In genomic region chr12:62604856-62605255, GRCh38 we compare ENCODE assay signal across 8 cellular contexts.
DNase-seq lines count a peak whose midpoint lies in the region; ATAC-seq and TF ChIP-seq lines count a peak whose summit lies in the region.

No MANE protein-coding gene starts in this region.

- H3K9me3 Mint-ChIP-seq in stimulated activated naive CD8-positive, alpha-beta T cell treated with anti-CD3 and anti-CD28 coated beads, Interleukin-15, amount 100 ng/mL, for 72 hours = no peaks in the 10 kb centered on the region

- peak overlapping the region; percentile 82 to 96 for H3K4me3 Mint-ChIP-seq in stimulated activated naive CD8-positive, alpha-beta T cell treated with anti-CD3 and anti-CD28 coated beads, Interleukin-15, amount 100 ng/mL, for 72 hours

- DNase-seq in DMS 273 (lab: John Stamatoyannopoulos, UW; ENCODE audit: unreplicated experiment) (peak; percentile 11), DMS 273 treated with DMSO at 0.1 percent for 48 hours (lab: John Stamatoyannopoulos, UW) (no peak), T-helper 22 cell (ENCODE audit: low read depth) (peak; percentile 14), fibroblast of villous mesenchyme (ENCODE audit: low read depth) (peak; percentile 40), NCI-H1694 treated with DMSO at 0.1 percent for 48 hours (lab: John Stamatoyannopoulos, UW) (no peak), OCI-M2 (lab: John Stamatoyannopoulos, UW; ENCODE audit: unreplicated experiment) (no peak)
- DNase-seq in stimulated activated naive CD8-positive, alpha-beta T cell treated with anti-CD3 and anti-CD28 coated beads, Interleukin-15, amount 100 ng/mL, for 72 hours = no peak

- no peak for ATAC-seq in stimulated activated naive CD8-positive, alpha-beta T cell treated with anti-CD3 and anti-CD28 coated beads, Interleukin-15, amount 100 ng/mL, for 72 hours
- ATAC-seq in GM21717 (IDR thresholded peaks at IDR 0.05; ENCODE audit: unreplicated experiment) = no peak

- no peaks in the 10 kb centered on the region for H3K27me3 Mint-ChIP-seq in stimulated activated naive CD8-positive, alpha-beta T cell treated with anti-CD3 and anti-CD28 coated beads, Interleukin-15, amount 100 ng/mL, for 72 hours

- H3K27ac Mint-ChIP-seq in stimulated activated naive CD8-positive, alpha-beta T cell treated with anti-CD3 and anti-CD28 coated beads, Interleukin-15, amount 100 ng/mL, for 72 hours = no peak overlapping the region

- peaks cover 47% of the 10 kb centered on the region for H3K4me1 Mint-ChIP-seq in stimulated activated naive CD8-positive, alpha-beta T cell treated with anti-CD3 and anti-CD28 coated beads, Interleukin-15, amount 100 ng/mL, for 72 hours

- no peak for TF ChIP-seq CTCF in fibroblast of villous mesenchyme (IDR thresholded peaks at IDR 0.05; ENCODE audit: insufficient read depth, low read depth, low read length)

- H3K4me3 ChIP-seq in fibroblast of villous mesenchyme (ENCODE audit: low read depth, low read length) = peak overlapping the region; percentile 85

Comparison
In these comparisons a context has a peak if more than half of its experiments do, and no peak if none do; other contexts are left out.
1. DNase-seq: peak in DMS 273 (single experiment), T-helper 22 cell (single experiment) and fibroblast of villous mesenchyme (single experiment); none in DMS 273 treated with DMSO at 0.1 percent for 48 hours (single experiment), stimulated activated naive CD8-positive, alpha-beta T cell treated with anti-CD3 and anti-CD28 coated beads, Interleukin-15, amount 100 ng/mL, for 72 hours (0 of 2), NCI-H1694 treated with DMSO at 0.1 percent for 48 hours (single experiment) and OCI-M2 (single experiment).